ENCODE assay signal across 1 cellular context in genomic region chr7:73399185-73400050, GRCh38.
TF ChIP-seq lines count a peak whose summit lies in the region.

No MANE protein-coding gene starts in this region.

TF ChIP-seq in K562, 482 proteins besides CTCF, POLR2A, EP300 and RAD21 (continued from another document):
- peak; percentile 21; the same call in 1 of the 2 replicates for TF ChIP-seq MGA (IDR thresholded peaks at IDR 0.05)
